Comparison of ENCODE assay signal across 1 cellular context in genomic region chr22:19478466-19479357, GRCh38.
TF ChIP-seq lines count a peak whose summit lies in the region.

A gene with protein sequence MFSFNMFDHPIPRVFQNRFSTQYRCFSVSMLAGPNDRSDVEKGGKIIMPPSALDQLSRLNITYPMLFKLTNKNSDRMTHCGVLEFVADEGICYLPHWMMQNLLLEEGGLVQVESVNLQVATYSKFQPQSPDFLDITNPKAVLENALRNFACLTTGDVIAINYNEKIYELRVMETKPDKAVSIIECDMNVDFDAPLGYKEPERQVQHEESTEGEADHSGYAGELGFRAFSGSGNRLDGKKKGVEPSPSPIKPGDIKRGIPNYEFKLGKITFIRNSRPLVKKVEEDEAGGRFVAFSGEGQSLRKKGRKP (minus strand): TSS chr22:19479193. CDS start chr22:19479085, 108 bp downstream.

TF ChIP-seq in HepG2, 621 proteins besides CTCF, POLR2A, EP300 and RAD21 (continued from another document and continues in another):
- TF ChIP-seq KIAA2018 (CRISPR knock-in tag; IDR thresholded peaks at IDR 0.05; ENCODE audit: borderline replicate concordance), result no peak
- no peak for TF ChIP-seq ZNF510 (CRISPR knock-in tag; IDR thresholded peaks at IDR 0.05; ENCODE audit: low read depth)
- 0 out of 2 replicates have a peak, but pooled peaks have one; percentile 9 for TF ChIP-seq KAT7 (CRISPR knock-in tag; IDR thresholded peaks at IDR 0.05; ENCODE audit: borderline replicate concordance)
- peak; percentile 84 for TF ChIP-seq PHF8 (CRISPR knock-in tag; IDR thresholded peaks at IDR 0.05)
- TF ChIP-seq MYC (CRISPR knock-in tag; IDR thresholded peaks at IDR 0.05; ENCODE audit: borderline replicate concordance), result peak; percentile 43; the same call in 1 of the 2 replicates
- TF ChIP-seq, protein P1, sequence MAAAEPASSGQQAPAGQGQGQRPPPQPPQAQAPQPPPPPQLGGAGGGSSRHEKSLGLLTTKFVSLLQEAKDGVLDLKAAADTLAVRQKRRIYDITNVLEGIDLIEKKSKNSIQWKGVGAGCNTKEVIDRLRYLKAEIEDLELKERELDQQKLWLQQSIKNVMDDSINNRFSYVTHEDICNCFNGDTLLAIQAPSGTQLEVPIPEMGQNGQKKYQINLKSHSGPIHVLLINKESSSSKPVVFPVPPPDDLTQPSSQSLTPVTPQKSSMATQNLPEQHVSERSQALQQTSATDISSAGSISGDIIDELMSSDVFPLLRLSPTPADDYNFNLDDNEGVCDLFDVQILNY (CRISPR knock-in tag; conservative IDR thresholded peaks at IDR 0.05), result 0 out of 2 replicates have a peak, but pooled peaks have one; percentile 23
- TF ChIP-seq ADNP (CRISPR knock-in tag; IDR thresholded peaks at IDR 0.05), result no peak
- no peak for TF ChIP-seq NFE2L2 (IDR thresholded peaks at IDR 0.05; ENCODE audit: low read length)
- no peak for TF ChIP-seq POGZ (CRISPR knock-in tag; IDR thresholded peaks at IDR 0.05)
- TF ChIP-seq, protein P2, sequence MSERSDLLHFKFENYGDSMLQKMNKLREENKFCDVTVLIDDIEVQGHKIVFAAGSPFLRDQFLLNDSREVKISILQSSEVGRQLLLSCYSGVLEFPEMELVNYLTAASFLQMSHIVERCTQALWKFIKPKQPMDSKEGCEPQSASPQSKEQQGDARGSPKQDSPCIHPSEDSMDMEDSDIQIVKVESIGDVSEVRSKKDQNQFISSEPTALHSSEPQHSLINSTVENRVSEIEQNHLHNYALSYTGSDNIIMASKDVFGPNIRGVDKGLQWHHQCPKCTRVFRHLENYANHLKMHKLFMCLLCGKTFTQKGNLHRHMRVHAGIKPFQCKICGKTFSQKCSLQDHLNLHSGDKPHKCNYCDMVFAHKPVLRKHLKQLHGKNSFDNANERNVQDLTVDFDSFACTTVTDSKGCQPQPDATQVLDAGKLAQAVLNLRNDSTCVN (CRISPR knock-in tag; IDR thresholded peaks at IDR 0.05; ENCODE audit: borderline replicate concordance), result no peak
- TF ChIP-seq HNF1B (CRISPR knock-in tag; IDR thresholded peaks at IDR 0.05), result no peak
- TF ChIP-seq HNRNPUL1 (IDR thresholded peaks at IDR 0.05; ENCODE audit: low read depth, low read length), result no peak
- TF ChIP-seq ZNF660 (CRISPR knock-in tag; IDR thresholded peaks at IDR 0.05; ENCODE audit: borderline replicate concordance, low read depth), result no peak
- TF ChIP-seq ZNF121 (CRISPR knock-in tag; IDR thresholded peaks at IDR 0.05), result 0 out of 2 replicates have a peak, but pooled peaks have one; percentile 17
- no peak for TF ChIP-seq HNF4G (IDR thresholded peaks at IDR 0.05; ENCODE audit: borderline replicate concordance, low read depth, low read length)
- no peak for TF ChIP-seq HNF4G (CRISPR knock-in tag; IDR thresholded peaks at IDR 0.05; ENCODE audit: borderline replicate concordance, low read depth)
- peak; percentile 84 for TF ChIP-seq HNRNPLL (IDR thresholded peaks at IDR 0.05; ENCODE audit: low read depth, low read length, poor library complexity, severe bottlenecking)
- TF ChIP-seq ZNF768 (CRISPR knock-in tag; IDR thresholded peaks at IDR 0.05), result peak; percentile 21; the same call in 1 of the 2 replicates
- no peak for TF ChIP-seq ZHX1 (CRISPR knock-in tag; IDR thresholded peaks at IDR 0.05; ENCODE audit: low read depth)
- TF ChIP-seq ZNF670 (CRISPR knock-in tag; IDR thresholded peaks at IDR 0.05; ENCODE audit: borderline replicate concordance), result no peak
- TF ChIP-seq, protein P3, sequence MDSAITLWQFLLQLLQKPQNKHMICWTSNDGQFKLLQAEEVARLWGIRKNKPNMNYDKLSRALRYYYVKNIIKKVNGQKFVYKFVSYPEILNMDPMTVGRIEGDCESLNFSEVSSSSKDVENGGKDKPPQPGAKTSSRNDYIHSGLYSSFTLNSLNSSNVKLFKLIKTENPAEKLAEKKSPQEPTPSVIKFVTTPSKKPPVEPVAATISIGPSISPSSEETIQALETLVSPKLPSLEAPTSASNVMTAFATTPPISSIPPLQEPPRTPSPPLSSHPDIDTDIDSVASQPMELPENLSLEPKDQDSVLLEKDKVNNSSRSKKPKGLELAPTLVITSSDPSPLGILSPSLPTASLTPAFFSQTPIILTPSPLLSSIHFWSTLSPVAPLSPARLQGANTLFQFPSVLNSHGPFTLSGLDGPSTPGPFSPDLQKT (CRISPR knock-in tag; IDR thresholded peaks at IDR 0.05; ENCODE audit: borderline replicate concordance), result peak; percentile 74; the same call in 1 of the 2 replicates
- TF ChIP-seq, protein P4, sequence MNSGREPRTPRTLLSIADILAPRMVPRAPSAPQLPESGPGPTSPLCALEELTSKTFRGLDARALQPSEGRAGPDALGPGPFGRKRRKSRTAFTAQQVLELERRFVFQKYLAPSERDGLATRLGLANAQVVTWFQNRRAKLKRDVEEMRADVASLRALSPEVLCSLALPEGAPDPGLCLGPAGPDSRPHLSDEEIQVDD (CRISPR knock-in tag; IDR thresholded peaks at IDR 0.05; ENCODE audit: borderline replicate concordance), result no peak
- TF ChIP-seq ZNF772 (CRISPR knock-in tag; IDR thresholded peaks at IDR 0.05), result peak; percentile 26; the same call in 1 of the 2 replicates
- TF ChIP-seq REST (IDR thresholded peaks at IDR 0.05; ENCODE audit: borderline replicate concordance in 1 of 2, low read depth in 1 of 2, low read length in 2 of 2), result 0 out of 4 replicates have a peak, but pooled peaks of 1 of the 2 experiments have one; percentile 6
- peak; percentile 47; the same call in 1 of the 2 replicates for TF ChIP-seq KMT2B (CRISPR knock-in tag; IDR thresholded peaks at IDR 0.05)
- TF ChIP-seq SP5 (CRISPR knock-in tag; IDR thresholded peaks at IDR 0.05; ENCODE audit: borderline replicate concordance, low read depth), result no peak
- TF ChIP-seq ZNF232 (CRISPR knock-in tag; IDR thresholded peaks at IDR 0.05; ENCODE audit: borderline replicate concordance), result no peak
- no peak for TF ChIP-seq ZNF703 (CRISPR knock-in tag; IDR thresholded peaks at IDR 0.05; ENCODE audit: borderline replicate concordance)
- peak; percentile 57; the same call in 1 of the 2 replicates for TF ChIP-seq TAF1 (CRISPR knock-in tag; IDR thresholded peaks at IDR 0.05)
- TF ChIP-seq MIER3 (CRISPR knock-in tag; IDR thresholded peaks at IDR 0.05; ENCODE audit: borderline replicate concordance), result no peak
- no peak for TF ChIP-seq CSRNP2 (CRISPR knock-in tag; conservative IDR thresholded peaks at IDR 0.05; ENCODE audit: low read depth)
- no peak for TF ChIP-seq KLF11 (CRISPR knock-in tag; IDR thresholded peaks at IDR 0.05)
- no peak for TF ChIP-seq ZNF737 (CRISPR knock-in tag; IDR thresholded peaks at IDR 0.05; ENCODE audit: borderline replicate concordance)
